Comparison of ENCODE assay signal across 27 cellular contexts in genomic region chr13:113802761-113803160, GRCh38. TPM values are rescaled to one million over a fixed set of nuclear protein-coding genes. Genes with fewer than 3 reads are reported as not detected.
DNase-seq lines count a peak whose midpoint lies in the region; ATAC-seq and TF ChIP-seq lines count a peak whose summit lies in the region.
"Had no signal": no experiment of that assay in that cellular context is flagged by ENCODE, and none has a peak within 500 bp of the region (broad histone marks: within the 10 kb centered on the region; RNA-seq: fewer than 3 reads in every experiment).

No MANE protein-coding gene starts in this region.

- TF ChIP-seq EP300 in sigmoid colon (IDR thresholded peaks at IDR 0.05), result no peak

- 67 to 69% methylated on average over 25 of the region's 25 CpGs for WGBS in sigmoid colon, 2 donors

- no peaks in the 10 kb centered on the region for H3K36me3 Mint-ChIP-seq in activated CD4-positive, alpha-beta T cell treated with anti-CD3 and anti-CD28 coated beads, Interleukin-2, amount 10 ng/mL, durations not matched to agents 24 days and 14 days (ENCODE audit: low read depth)
- H3K36me3 Mint-ChIP-seq: CD8-positive, alpha-beta memory T cell had no signal

- no peak overlapping the region for H3K4me3 Mint-ChIP-seq in activated CD4-positive, alpha-beta T cell treated with anti-CD3 and anti-CD28 coated beads, Interleukin-2, amount 10 ng/mL, durations not matched to agents 24 days and 14 days
- H3K4me3 Mint-ChIP-seq: brain; CD8-positive, alpha-beta memory T cell; effector memory CD8-positive, alpha-beta T cell; H9; T-helper 2 cell treated with Interferon-gamma antibody and Interleukin-4, amounts not matched to agents 5 μg/mL and 100 μg/mL, for 36 hours had no signal

- H3K4me3 ChIP-seq in RWPE2 (ENCODE audit: severe bottlenecking), result no peak overlapping the region
- H3K4me3 ChIP-seq in fibroblast of lung (replicated peaks in 1 of 4; ENCODE audit: control extremely low read depth in 1 of 4, insufficient read depth in 1 of 4, low read depth in 3 of 4, low read length in 4 of 4), result no peak overlapping the region
- H3K4me3 ChIP-seq in sigmoid colon, result no peak overlapping the region
- H3K4me3 ChIP-seq: coronary artery, esophagus muscularis mucosa, gastrocnemius medialis, lower lobe of right lung, psoas muscle had no signal

- H3K4me2 ChIP-seq in fibroblast of lung (ENCODE audit: extremely low read depth, insufficient read depth, low read length), result peak overlapping the region; percentile 51

- no peak overlapping the region for H3K27ac Mint-ChIP-seq in activated CD4-positive, alpha-beta T cell treated with anti-CD3 and anti-CD28 coated beads, Interleukin-2, amount 10 ng/mL, durations not matched to agents 24 days and 14 days
- H3K27ac Mint-ChIP-seq: activated T-helper 2 cell treated with anti-CD3 and anti-CD28 coated beads, Interferon-gamma antibody, Interleukin-2, Interleukin-4, amounts not matched to agents 10 μg/mL and 5 μg/mL and 100 μg/mL, durations not matched to agents 14 hours and 24 hours and 36 hours; CD8-positive, alpha-beta memory T cell; effector memory CD8-positive, alpha-beta T cell; H9; T-helper 2 cell treated with Interferon-gamma antibody and Interleukin-4, amounts not matched to agents 5 μg/mL and 100 μg/mL, for 36 hours had no signal

- DNase-seq in activated CD4-positive, alpha-beta T cell treated with anti-CD3 and anti-CD28 coated beads for 48 hours, result peak; percentile 19
- no peak for DNase-seq in activated CD4-positive, alpha-beta T cell treated with anti-CD3 and anti-CD28 coated beads, Interleukin-2, amount 10 ng/mL, durations not matched to agents 24 days and 14 days
- DNase-seq in RWPE2 (ENCODE audit: low spot score), result peak; percentile 23
- no peak for DNase-seq in fibroblast of lung (ENCODE audit: low read depth in 2 of 2)
- peak; percentile 53 for DNase-seq in sigmoid colon
- DNase-seq in NCI-H146 (lab: John Stamatoyannopoulos, UW), result no peak
- DNase-seq: activated CD4-positive, alpha-beta T cell treated with anti-CD3 and anti-CD28 coated beads, Interleukin-2, amount 50 U/mL, for 48 hours; activated CD8-positive, alpha-beta memory T cell treated with anti-CD3 and anti-CD28 coated beads, Interleukin-2, amount 50 U/mL, for 48 hours; DMS153; effector memory CD8-positive, alpha-beta T cell; gastrocnemius medialis; GDM1; hippocampal formation; NCI-H510A treated with DMSO at 0.1 percent for 48 hours had no signal

- no peak overlapping the region for H2AFZ ChIP-seq in fibroblast of lung (ENCODE audit: low read length)

- TF ChIP-seq CTCF in RWPE2 (IDR thresholded peaks at IDR 0.05; ENCODE audit: poor library complexity, severe bottlenecking) (no peak), fibroblast of lung (conservative IDR thresholded peaks at IDR 0.05 in 1 of 2, IDR thresholded peaks at IDR 0.05 in 1 of 2; ENCODE audit: low read depth in 1 of 2, low read length in 2 of 2) (peak in 1 of 2 donors; percentile 24), sigmoid colon (IDR thresholded peaks at IDR 0.05) (no peak)

- no peaks in the 10 kb centered on the region for H3K27me3 ChIP-seq in RWPE2 (ENCODE audit: insufficient read depth, poor library complexity, severe bottlenecking)
- no peaks in the 10 kb centered on the region for H3K27me3 ChIP-seq in fibroblast of lung (ENCODE audit: control insufficient read depth, insufficient read depth, low read length)
- no peaks in the 10 kb centered on the region for H3K27me3 ChIP-seq in sigmoid colon
- H3K27me3 ChIP-seq: esophagus muscularis mucosa, gastrocnemius medialis had no signal

- no peak overlapping the region for H3K9ac ChIP-seq in fibroblast of lung (ENCODE audit: insufficient read depth, low read length)

- intact Hi-C loops in activated CD4-positive, alpha-beta T cell treated with anti-CD3 and anti-CD28 coated beads, Interleukin-2, amount 10 ng/mL, durations not matched to agents 24 days and 14 days (cut with micrococcal nuclease), result no loop called here
- intact Hi-C loops in sigmoid colon (cut with DNase I), result no loop called here

- H3K79me2 ChIP-seq in fibroblast of lung (ENCODE audit: control insufficient read depth, insufficient read depth, low read length), result no peaks in the 10 kb centered on the region

- no peaks in the 10 kb centered on the region for H3K4me1 Mint-ChIP-seq in activated CD4-positive, alpha-beta T cell treated with anti-CD3 and anti-CD28 coated beads, Interleukin-2, amount 10 ng/mL, durations not matched to agents 24 days and 14 days

- no peaks in the 10 kb centered on the region for H3K36me3 ChIP-seq in RWPE2 (ENCODE audit: low read depth)
- H3K36me3 ChIP-seq in fibroblast of lung (ENCODE audit: control insufficient read depth, insufficient read depth, low read length), result no peaks in the 10 kb centered on the region
- H3K36me3 ChIP-seq in sigmoid colon, result no peaks in the 10 kb centered on the region
- H3K36me3 ChIP-seq: esophagus muscularis mucosa, gastrocnemius medialis, lower lobe of right lung, neutrophil had no signal

- peaks cover under 1% of the 10 kb centered on the region for H3K9me3 Mint-ChIP-seq in activated CD4-positive, alpha-beta T cell treated with anti-CD3 and anti-CD28 coated beads, Interleukin-2, amount 10 ng/mL, durations not matched to agents 24 days and 14 days
- H3K9me3 Mint-ChIP-seq: effector memory CD8-positive, alpha-beta T cell; T-helper 2 cell treated with Interferon-gamma antibody and Interleukin-4, amounts not matched to agents 5 μg/mL and 100 μg/mL, for 36 hours had no signal

- H3K9me3 ChIP-seq in RWPE2 (ENCODE audit: severe bottlenecking) (no peaks in the 10 kb centered on the region), fibroblast of lung (ENCODE audit: control insufficient read depth, insufficient read depth, low read depth, low read length) (no peaks in the 10 kb centered on the region), sigmoid colon (no peaks in the 10 kb centered on the region)
- H3K9me3 ChIP-seq: esophagus muscularis mucosa, gastrocnemius medialis, lower lobe of right lung, psoas muscle had no signal

- ATAC-seq in RWPE2 (ENCODE audit: low read depth) (no peak), GM21390 (IDR thresholded peaks at IDR 0.05; ENCODE audit: unreplicated experiment) (no peak), GM18868 (IDR thresholded peaks at IDR 0.05; ENCODE audit: unreplicated experiment) (no peak)
- ATAC-seq: effector memory CD8-positive, alpha-beta T cell; gastrocnemius medialis had no signal

- H3K27ac ChIP-seq in RWPE2 (ENCODE audit: poor library complexity, severe bottlenecking) (no peak overlapping the region), fibroblast of lung (ENCODE audit: insufficient read depth, low read length) (no peak overlapping the region), sigmoid colon (no peak overlapping the region)
- H3K27ac ChIP-seq: coronary artery, gastrocnemius medialis, lower lobe of right lung, neutrophil, psoas muscle, VCaP had no signal

- H4K20me1 ChIP-seq in fibroblast of lung (ENCODE audit: control insufficient read depth, extremely low read depth, insufficient read depth, low read length), result no peaks in the 10 kb centered on the region

- no peak for TF ChIP-seq POLR2A in sigmoid colon (IDR thresholded peaks at IDR 0.05)

- H3K27me3 Mint-ChIP-seq in activated CD4-positive, alpha-beta T cell treated with anti-CD3 and anti-CD28 coated beads, Interleukin-2, amount 10 ng/mL, durations not matched to agents 24 days and 14 days, result no peaks in the 10 kb centered on the region
- H3K27me3 Mint-ChIP-seq: CD8-positive, alpha-beta memory T cell; effector memory CD8-positive, alpha-beta T cell had no signal

- H3K4me1 ChIP-seq in RWPE2 (ENCODE audit: insufficient read depth, poor library complexity, severe bottlenecking), result no peaks in the 10 kb centered on the region
- H3K4me1 ChIP-seq in fibroblast of lung (ENCODE audit: control insufficient read depth, extremely low read depth, insufficient read depth, low read length), result peaks cover 6% of the 10 kb centered on the region
- H3K4me1 ChIP-seq in sigmoid colon, result peaks cover 0 to 7% (median 3%) of the 10 kb centered on the region in 4 donors
- H3K4me1 ChIP-seq: gastrocnemius medialis, psoas muscle had no signal

RNA-seq across cellular contexts. Expression of gene TMEM255B, which starts 43.7 kb away (rescaled TPM):
- 2.0 and 2.4 TPM in 2 replicates for total RNA-seq in activated CD4-positive, alpha-beta T cell treated with anti-CD3 and anti-CD28 coated beads, Interleukin-2, amount 10 ng/mL, durations not matched to agents 24 days and 14 days
- 0.26 and 10.4 TPM in 2 replicates for total RNA-seq in fibroblast of lung
- polyA plus RNA-seq in fibroblast of lung, result 2.4 and 4.7 TPM in 2 replicates
- polyA plus RNA-seq in fibroblast of lung (2012), result 3.7 and 6.4 TPM in 2 replicates
- 3.4 TPM in 1 of 2 replicates, not detected in the other for polyA minus RNA-seq in fibroblast of lung (ENCODE audit: low replicate concordance)
- total RNA-seq in sigmoid colon, result 10 to 100 TPM in 2 of 4 donors, 1 to 10 TPM in 1, under 1 TPM in 1; 0.99 to 11.1 (median 7.3) TPM
- polyA plus RNA-seq in sigmoid colon, result 1 to 10 TPM in 2 of 3 donors, under 1 TPM in 1; 0.60 to 4.6 (median 1.8) TPM
- polyA plus RNA-seq: CD8-positive, alpha-beta memory T cell had no signal

Comparison
In these comparisons a context has a peak if more than half of its experiments do, and no peak if none do; other contexts are left out.
1. DNase-seq: peak in activated CD4-positive, alpha-beta T cell treated with anti-CD3 and anti-CD28 coated beads for 48 hours (single experiment), RWPE2 (single experiment) and sigmoid colon (single experiment); none in activated CD4-positive, alpha-beta T cell treated with anti-CD3 and anti-CD28 coated beads, Interleukin-2, amount 10 ng/mL, durations not matched to agents 24 days and 14 days (single experiment), fibroblast of lung (0 of 2) and NCI-H146 (single experiment).